ENCODE assay signal across 33 cellular contexts in the genomic region with DNA sequence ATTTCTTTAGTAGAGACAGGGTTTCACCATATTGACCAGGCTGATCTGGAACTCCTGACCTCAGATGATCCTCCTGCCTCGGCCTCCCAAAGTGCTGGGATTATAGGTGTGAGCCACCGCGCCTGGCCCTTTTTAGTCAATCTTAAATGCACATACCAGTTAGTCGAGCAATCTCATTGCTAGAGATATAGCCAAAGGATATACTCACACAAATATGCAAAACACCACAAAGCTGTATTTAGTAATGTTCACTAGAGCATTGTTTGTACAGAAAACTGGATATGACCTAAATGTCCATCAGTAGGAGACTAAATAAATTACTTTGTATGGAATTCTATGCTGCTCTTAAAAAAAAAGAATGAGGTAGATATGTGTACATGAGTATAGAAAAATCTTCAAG. TPM values are rescaled to one million over a fixed set of nuclear protein-coding genes. Genes with fewer than 3 reads are reported as not detected.
A peak's percentile ranks its signal among the peaks of the same experiment; 100 is the strongest.
DNase-seq lines count a peak whose midpoint lies in the region; ATAC-seq and TF ChIP-seq lines count a peak whose summit lies in the region.
"Had no signal": no experiment of that assay in that cellular context is flagged by ENCODE, and none has a peak within 500 bp of the region (broad histone marks: within the 10 kb centered on the region; RNA-seq: fewer than 3 reads in every experiment).

No MANE protein-coding gene starts in this region.

- no peak overlapping the region for H3K9ac ChIP-seq in Karpas-422 (ENCODE audit: low read length)
- H3K9ac ChIP-seq: BLaER1 had no signal

- peak overlapping the region in 6 of 8 donors; percentile 1 to 82 (median 52) for H3K4me3 Mint-ChIP-seq in naive B cell
- H3K4me3 Mint-ChIP-seq: activated CD4-positive, alpha-beta T cell treated with anti-CD3 and anti-CD28 coated beads, Interleukin-2, amount 10 ng/mL, durations not matched to agents 24 days and 14 days; activated naive CD4-positive, alpha-beta T cell treated with anti-CD3 and anti-CD28 coated beads, Interleukin-2, amount 50 U/mL, for 24 hours; naive thymus-derived CD4-positive, alpha-beta T cell had no signal

- no peaks in the 10 kb centered on the region for H3K79me2 ChIP-seq in Karpas-422 (ENCODE audit: low read length)

- H3K4me1 Mint-ChIP-seq in naive B cell, result peaks cover 20 to 50% (median 31%) of the 10 kb centered on the region in 3 donors

- no peaks in the 10 kb centered on the region for H3K27me3 Mint-ChIP-seq in naive B cell
- H3K27me3 Mint-ChIP-seq: activated naive CD4-positive, alpha-beta T cell treated with anti-CD3 and anti-CD28 coated beads, Interleukin-2, amount 50 U/mL, for 24 hours had no signal

- no peaks in the 10 kb centered on the region for H3K27me3 ChIP-seq in Karpas-422 (ENCODE audit: low read length)
- H3K27me3 ChIP-seq: BLaER1, cardiac muscle cell, heart left ventricle, right lobe of liver, SJSA1, tibial artery had no signal

- H3K9me3 Mint-ChIP-seq in naive B cell, result peaks cover 0 to 9% (median 0%) of the 10 kb centered on the region in 7 donors
- H3K9me3 Mint-ChIP-seq: activated naive CD4-positive, alpha-beta T cell treated with anti-CD3 and anti-CD28 coated beads, Interleukin-2, amount 50 U/mL, for 24 hours; naive thymus-derived CD4-positive, alpha-beta T cell had no signal

- no peak for ATAC-seq in naive B cell (ENCODE audit: low read depth in 2 of 2)
- ATAC-seq: heart left ventricle; naive thymus-derived CD4-positive, alpha-beta T cell; right lobe of liver had no signal

- H3K27ac Mint-ChIP-seq in naive B cell, result peak overlapping the region; percentile 57 to 80 (median 76)
- H3K27ac Mint-ChIP-seq: activated CD4-positive, alpha-beta T cell treated with anti-CD3 and anti-CD28 coated beads, Interleukin-2, amount 10 ng/mL, durations not matched to agents 24 days and 14 days; activated naive CD4-positive, alpha-beta T cell treated with anti-CD3 and anti-CD28 coated beads, Interleukin-2, amount 50 U/mL, for 24 hours had no signal

- no peak for TF ChIP-seq CTCF in choroid plexus epithelial cell (conservative IDR thresholded peaks at IDR 0.05; ENCODE audit: low read depth, low read length)

- no peaks in the 10 kb centered on the region for H3K9me3 ChIP-seq in Karpas-422 (ENCODE audit: low read length)
- H3K9me3 ChIP-seq: BLaER1, heart left ventricle, right lobe of liver, SJSA1, tibial artery had no signal

- peaks cover 7 to 12% of the 10 kb centered on the region in 2 donors for H3K36me3 Mint-ChIP-seq in naive B cell
- H3K36me3 Mint-ChIP-seq: activated naive CD4-positive, alpha-beta T cell treated with anti-CD3 and anti-CD28 coated beads, Interleukin-2, amount 50 U/mL, for 24 hours had no signal

- no peak overlapping the region for H3K27ac ChIP-seq in Karpas-422 (ENCODE audit: low read length)
- H3K27ac ChIP-seq: BLaER1, cardiac muscle cell, coronary artery, heart left ventricle, right lobe of liver, SJSA1, tibial artery, VCaP had no signal

- H3K4me1 ChIP-seq in Karpas-422 (ENCODE audit: low read length), result peaks cover 14% of the 10 kb centered on the region
- H3K4me1 ChIP-seq: SJSA1, tibial artery had no signal

- H3K9me2 ChIP-seq in Karpas-422 (replicated peaks; ENCODE audit: insufficient read depth, low read length), result no peaks in the 10 kb centered on the region

- H2AFZ ChIP-seq in Karpas-422 (ENCODE audit: low read length), result no peak overlapping the region

- H3K4me3 ChIP-seq in Karpas-422 (ENCODE audit: low read length) (no peak overlapping the region), choroid plexus epithelial cell (ENCODE audit: low read depth, low read length) (no peak overlapping the region)
- H3K4me3 ChIP-seq: BLaER1, cardiac muscle cell, coronary artery, heart left ventricle, right lobe of liver, SJSA1, tibial artery had no signal

- H3K36me3 ChIP-seq in Karpas-422 (ENCODE audit: insufficient read depth, low read length), result no peaks in the 10 kb centered on the region
- H3K36me3 ChIP-seq: BLaER1, cardiac muscle cell, heart left ventricle, right lobe of liver, SJSA1, tibial artery had no signal

- DNase-seq in ELR (ENCODE audit: low read depth) (peak; percentile 32), Karpas-422 (peak; percentile 33), choroid plexus epithelial cell (ENCODE audit: low read depth) (peak; percentile 44), naive B cell (no peak), DMS79 (lab: John Stamatoyannopoulos, UW) (no peak), H4 (ENCODE audit: low spot score) (no peak), NCI-H2196 treated with DMSO at 0.1 percent for 48 hours (lab: John Stamatoyannopoulos, UW; ENCODE audit: unreplicated experiment) (no peak), NCI-H510A (lab: John Stamatoyannopoulos, UW) (no peak)
- DNase-seq: ACHN; activated CD4-positive, alpha-beta T cell treated with anti-CD3 and anti-CD28 coated beads, Interleukin-2, amount 10 ng/mL, durations not matched to agents 24 days and 14 days; activated CD8-positive, alpha-beta memory T cell treated with anti-CD3 and anti-CD28 coated beads for 24 hours; activated T-cell treated with anti-CD3 and anti-CD28 coated beads for 4 hours; DMS53; foreskin melanocyte; heart left ventricle; Kasumi-1; kidney; midbrain; naive thymus-derived CD4-positive, alpha-beta T cell; NCI-H1417 treated with DMSO at 0.1 percent for 48 hours; NCI-H2081 treated with DMSO at 0.1 percent for 48 hours; NCI-H446; right lobe of liver; stimulated activated CD4-positive, alpha-beta T cell treated with anti-CD3 and anti-CD28 coated beads, Interleukin-12 subunit alpha, Interleukin-12 subunit beta, amount 100 ng/mL, for 4 hours; stimulated activated CD4-positive, alpha-beta T cell treated with anti-CD3 and anti-CD28 coated beads, Interleukin-4, amount 100 ng/mL, for 1 hour; T1000; tibial artery had no signal

- H3K4me2 ChIP-seq in Karpas-422 (ENCODE audit: low read depth, low read length, poor library complexity, severe bottlenecking), result no peak overlapping the region
- H3K4me2 ChIP-seq: BLaER1 had no signal

- no peaks in the 10 kb centered on the region for H4K20me1 ChIP-seq in Karpas-422 (ENCODE audit: insufficient read depth, low read depth, low read length)
- H4K20me1 ChIP-seq: BLaER1 had no signal

RNA-seq across cellular contexts. Expression of gene IL6, which starts 24.5 kb away (rescaled TPM):
- 0.25 TPM in 1 of 2 replicates, not detected in the other for total RNA-seq in Karpas-422 (2014; rRNA removed; shearing (Covaris generic); ENCODE audit: low replicate concordance)
- polyA plus RNA-seq in naive B cell (ENCODE audit: low read depth in 6 of 6), result 10 to 100 TPM in 3 of 6 donors, 1 to 10 TPM in 3; 6.1 to 35.9 (median 9.4) TPM
- 5.1 and 6.7 TPM in 2 replicates for total RNA-seq in H4 (2014; rRNA removed; shearing (Covaris generic))
- total RNA-seq: cardiac muscle cell had no signal
- polyA plus RNA-seq: cardiac muscle cell had no signal

Comparison
In these comparisons a context has a peak if more than half of its experiments do, and no peak if none do; other contexts are left out.
1. DNase-seq: peak in ELR (single experiment), Karpas-422 (single experiment) and choroid plexus epithelial cell (single experiment); none in naive B cell (single experiment), DMS79 (single experiment), H4 (single experiment), NCI-H2196 treated with DMSO at 0.1 percent for 48 hours (single experiment) and NCI-H510A (single experiment).